Comparison of ENCODE assay signal across 8 cellular contexts in genomic region chr16:1492082-1492922, GRCh38. TPM values are rescaled to one million over a fixed set of nuclear protein-coding genes. Genes with fewer than 3 reads are reported as not detected.
DNase-seq lines count a peak whose midpoint lies in the region; ATAC-seq and TF ChIP-seq lines count a peak whose summit lies in the region.

No MANE protein-coding gene starts in this region.

- no peak overlapping the region for H3K56ac ChIP-seq in H9 (ENCODE audit: insufficient read length, low read depth, low read length)

- H3K4me3 ChIP-seq in heart right ventricle (peak overlapping the region in 9 of 10 donors; percentile 65 to 92 (median 80)), skeletal muscle cell (ENCODE audit: low read depth, low read length) (peak overlapping the region; percentile 84)

- H2BK120ac ChIP-seq in H9 (ENCODE audit: low read depth, low read length, poor library complexity, severe bottlenecking), result no peak overlapping the region

- H3K4me3 Mint-ChIP-seq in H9 (peak overlapping the region; percentile 87 to 94), activated B cell treated with CpG ODN at 0.5 μM for 24 hours (peak overlapping the region; percentile 97)

- no peaks in the 10 kb centered on the region; the same call in 1 of the 2 replicates for H3K79me2 ChIP-seq in H9 (ENCODE audit: insufficient read depth, low read length)

- no CpG with 5 or more reads among the region's 23 CpGs for WGBS in H9 (ENCODE audit: extremely low coverage, insufficient read length, low lambda C conversion rate)
- 83 to 86% methylated on average over 23 of the region's 23 CpGs for WGBS in heart right ventricle, 2 donors

- H3K4me1 Mint-ChIP-seq in H9, result peaks cover 4 to 12% of the 10 kb centered on the region in 2 experiments
- peaks cover 18% of the 10 kb centered on the region for H3K4me1 Mint-ChIP-seq in activated B cell treated with CpG ODN at 0.5 μM for 24 hours

- no peak overlapping the region for H2BK20ac ChIP-seq in H9 (ENCODE audit: low read depth, low read length, poor library complexity, severe bottlenecking)

- H3K27me3 Mint-ChIP-seq in H9 (ENCODE audit: low read depth) (peaks cover 3% of the 10 kb centered on the region), activated B cell treated with CpG ODN at 0.5 μM for 24 hours (no peaks in the 10 kb centered on the region)

- H3K27ac ChIP-seq in H9 (ENCODE audit: insufficient read length, low read depth, low read length) (no peak overlapping the region), heart right ventricle (peak overlapping the region in 9 of 10 donors; percentile 82 to 97 (median 87))

- no peak overlapping the region for H2AK5ac ChIP-seq in H9 (ENCODE audit: insufficient read length, low read length)

- H3K18ac ChIP-seq in H9 (ENCODE audit: insufficient read length, low read depth, low read length), result peak overlapping the region; percentile 96

- H3K36me3 ChIP-seq in heart right ventricle, result peaks cover 0 to 28% (median 24%) of the 10 kb centered on the region in 9 donors

- peak overlapping the region; percentile 97; the same call in 1 of the 2 replicates for H3K14ac ChIP-seq in H9 (ENCODE audit: insufficient read depth, low read length)

- H3K4ac ChIP-seq in H9 (ENCODE audit: low read depth, low read length), result no peak overlapping the region

- H3K4me1 ChIP-seq in H9 (ENCODE audit: insufficient read depth, low read length) (no peaks in the 10 kb centered on the region; the same call in 1 of the 2 replicates), heart right ventricle (peaks cover 9 to 31% (median 25%) of the 10 kb centered on the region in 9 donors)

- H4K91ac ChIP-seq in H9 (ENCODE audit: insufficient read length, low read depth, low read length), result no peak overlapping the region

- no peaks in the 10 kb centered on the region for H3K9me3 ChIP-seq in H9 (ENCODE audit: control insufficient read depth, low read depth, low read length)
- H3K9me3 ChIP-seq in heart right ventricle, result no peaks in the 10 kb centered on the region

- H2AFZ ChIP-seq in H9 (ENCODE audit: low read length), result no peak overlapping the region

- H3K4me2 ChIP-seq in H9 (ENCODE audit: insufficient read depth, insufficient read length, low read length), result peak overlapping the region; percentile 86

- TF ChIP-seq CTCF in H9 (conservative IDR thresholded peaks at IDR 0.05), result no peak; the same call in 2 of the 3 replicates
- TF ChIP-seq CTCF in activated B cell treated with CpG ODN at 0.5 μM for 24 hours (IDR thresholded peaks at IDR 0.05), result no peak
- no peak for TF ChIP-seq CTCF in heart right ventricle (IDR thresholded peaks at IDR 0.05)

- no peak overlapping the region for H4K8ac ChIP-seq in H9 (replicated peaks; ENCODE audit: insufficient read length, low read depth, low read length)

- no peak overlapping the region for H3K23ac ChIP-seq in H9 (ENCODE audit: insufficient read length, low read depth, low read length)

- ATAC-seq in activated B cell treated with CpG ODN at 0.5 μM for 24 hours (ENCODE audit: low read depth) (no peak), heart right ventricle (no peak), HG02610 (IDR thresholded peaks at IDR 0.05; ENCODE audit: unreplicated experiment) (no peak), HG03469 (IDR thresholded peaks at IDR 0.05; ENCODE audit: unreplicated experiment) (no peak)

- peaks cover 3% of the 10 kb centered on the region for H3K23me2 ChIP-seq in H9 (ENCODE audit: insufficient read length, low read depth, low read length, poor library complexity, severe bottlenecking)

- CTCF ChIA-PET in activated B cell treated with CpG ODN at 0.5 μM for 24 hours (lab: Charles Lee), result interaction anchor here (1.2 kb wide), 1 partner anchor 127 kb away, joined by 4 read pairs; no protein-coding TSS in a partner anchor

- H2BK15ac ChIP-seq in H9 (ENCODE audit: low read depth, low read length), result no peak overlapping the region

- peak overlapping the region; percentile 82 for H3K9ac ChIP-seq in H9 (ENCODE audit: extremely low read depth, insufficient read length, low read length)

- H3K9me3 Mint-ChIP-seq in H9 (no peaks in the 10 kb centered on the region), activated B cell treated with CpG ODN at 0.5 μM for 24 hours (no peaks in the 10 kb centered on the region)

- H3K27me3 ChIP-seq in H9 (ENCODE audit: insufficient read depth, low read length), result no peaks in the 10 kb centered on the region
- no peaks in the 10 kb centered on the region for H3K27me3 ChIP-seq in heart right ventricle

- H2BK5ac ChIP-seq in H9 (ENCODE audit: insufficient read length, low read length), result no peak overlapping the region

- POLR2A ChIA-PET in activated B cell treated with CpG ODN at 0.5 μM for 24 hours (lab: Charles Lee), result interaction anchor here (0.6 to 3.6 kb wide), 23 partner anchors 8 to 662 kb away, joined by 3 to 52 read pairs (median 6); partner anchors contain the start of genes RPS2, UNKL and UQCC4

- no peaks in the 10 kb centered on the region for H4K20me1 ChIP-seq in H9 (ENCODE audit: control insufficient read depth, insufficient read depth, insufficient read length)

- no peak overlapping the region for H3T11ph ChIP-seq in H9 (ENCODE audit: low read length)

- H3K79me1 ChIP-seq in H9 (ENCODE audit: insufficient read depth, low read depth, low read length, poor library complexity, severe bottlenecking), result no peaks in the 10 kb centered on the region

- intact Hi-C loops in activated B cell treated with CpG ODN at 0.5 μM for 24 hours (cut with micrococcal nuclease) (no loop called here), heart right ventricle (cut with DNase I) (loop anchor here (2.0 to 10.0 kb wide), 12 partner anchors 40 to 212 kb away; partner anchors contain the start of genes CRAMP1 (in 4 of the 10), IFT140 (in 4 of the 10), TMEM204 (in 3 of the 10) and MAPK8IP3 (in 1 of the 10))

- H4K5ac ChIP-seq in H9 (ENCODE audit: insufficient read length, low read depth, low read length), result peak overlapping the region; percentile 4

- DNase-seq in H9, result no peak
- DNase-seq in activated B cell treated with CpG ODN at 0.5 μM for 24 hours, result no peak
- DNase-seq in heart right ventricle, result no peak
- no peak for DNase-seq in skeletal muscle cell (ENCODE audit: low read depth)
- DNase-seq in GM19238 (ENCODE audit: insufficient read length, low spot score), result no peak
- no peak for DNase-seq in LoVo (ENCODE audit: low spot score)

- peak overlapping the region in 2 of 3 experiments; percentile 97 to 99; a peak in 4 of 7 replicates for H3K27ac Mint-ChIP-seq in H9
- H3K27ac Mint-ChIP-seq in activated B cell treated with CpG ODN at 0.5 μM for 24 hours, result peak overlapping the region; percentile 100

- H2BK12ac ChIP-seq in H9 (ENCODE audit: insufficient read length, low read depth, low read length), result no peak overlapping the region

- H3K36me3 Mint-ChIP-seq in H9 (ENCODE audit: insufficient read depth in 1 of 3, low read depth in 3 of 3) (peaks cover 3 to 22% (median 21%) of the 10 kb centered on the region in 3 experiments; a peak in 5 of 7 replicates), activated B cell treated with CpG ODN at 0.5 μM for 24 hours (ENCODE audit: low read depth) (peaks cover 19% of the 10 kb centered on the region)

RNA-seq across cellular contexts. Expression of gene TELO2, which starts 0.9 kb away (rescaled TPM):
- total RNA-seq in H9 (2021) (93.4 and 98.9 TPM in 2 replicates), activated B cell treated with CpG ODN at 0.5 μM for 24 hours (72.9 and 78.8 TPM in 2 replicates), heart right ventricle (10 to 100 TPM; 14.5 to 22.0 (median 19.7) TPM)
- polyA plus RNA-seq in heart right ventricle, result 10 to 100 TPM; 27.4 to 50.5 TPM

RNA-seq across cellular contexts. Expression of gene PTX4, which starts 3.6 kb away (rescaled TPM):
- total RNA-seq in H9 (2021) (0.20 TPM in 1 of 2 replicates, not detected in the other), activated B cell treated with CpG ODN at 0.5 μM for 24 hours (not detected in 2 replicates), heart right ventricle (not detected)
- polyA plus RNA-seq in heart right ventricle, result not detected

RNA-seq across cellular contexts. Expression of gene CLCN7, which starts 17.5 kb away (rescaled TPM):
- total RNA-seq in H9 (2021), result 70.0 and 75.3 TPM in 2 replicates
- 127 and 144 TPM in 2 replicates for total RNA-seq in activated B cell treated with CpG ODN at 0.5 μM for 24 hours
- 10 to 100 TPM; 29.9 to 60.1 (median 35.1) TPM for total RNA-seq in heart right ventricle
- 10 to 100 TPM; 29.5 to 60.6 TPM for polyA plus RNA-seq in heart right ventricle

RNA-seq across cellular contexts. Expression of gene TMEM204, which starts 41.2 kb away (rescaled TPM):
- total RNA-seq in H9 (2021), result not detected in 2 replicates
- 0.18 TPM in 1 of 2 replicates, not detected in the other for total RNA-seq in activated B cell treated with CpG ODN at 0.5 μM for 24 hours
- total RNA-seq in heart right ventricle, result 10 to 100 TPM; 10.7 to 24.4 (median 18.1) TPM
- polyA plus RNA-seq in heart right ventricle, result 10 to 100 TPM; 37.5 to 49.9 TPM

RNA-seq across cellular contexts. Expression of gene CCDC154, which starts 47.9 kb away (rescaled TPM):
- total RNA-seq in H9 (2021) (1.3 and 2.0 TPM in 2 replicates), activated B cell treated with CpG ODN at 0.5 μM for 24 hours (5.1 and 6.7 TPM in 2 replicates), heart right ventricle (1 to 10 TPM in 4 of 10 donors, under 1 TPM in 6; 0.17 to 2.7 (median 0.75) TPM)
- polyA plus RNA-seq in heart right ventricle, result 1 to 10 TPM in 1 of 2 donors, under 1 TPM in 1; 0.49 to 5.9 TPM
